ENCODE assay signal across 3 cellular contexts in the genomic region with DNA sequence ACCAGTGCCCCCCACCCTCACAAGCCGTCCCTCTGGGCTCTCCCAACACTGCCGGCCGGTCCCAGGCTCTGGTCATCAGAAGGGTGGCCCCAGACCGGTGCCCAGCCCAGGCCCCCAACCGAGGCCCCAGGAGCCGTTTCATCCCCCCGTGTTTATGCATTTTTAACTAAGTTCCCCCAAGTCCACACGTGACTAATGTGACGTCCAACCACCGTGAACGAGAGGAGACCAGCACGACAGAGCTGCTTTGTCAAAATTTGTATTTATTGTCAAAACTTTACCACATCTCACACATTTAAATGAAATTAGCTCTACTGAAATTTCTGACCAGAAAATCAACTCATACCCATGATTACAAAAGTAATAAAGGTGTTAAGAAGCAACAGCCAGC.
TF ChIP-seq lines count a peak whose summit lies in the region.

No MANE protein-coding gene starts in this region.

TF ChIP-seq in A549, 52 proteins besides CTCF, POLR2A, EP300 and RAD21:
- no peak for TF ChIP-seq USF2 (IDR thresholded peaks at IDR 0.05)
- TF ChIP-seq FOXS1 (CRISPR knock-in tag; IDR thresholded peaks at IDR 0.05): no peak
- no peak for TF ChIP-seq TFCP2L1 (CRISPR knock-in tag; IDR thresholded peaks at IDR 0.05)
- TF ChIP-seq HOXB13 (CRISPR knock-in tag; IDR thresholded peaks at IDR 0.05; ENCODE audit: low read depth): no peak
- TF ChIP-seq PHF8 (IDR thresholded peaks at IDR 0.05; ENCODE audit: borderline replicate concordance, low read depth): no peak
- TF ChIP-seq EHMT2 (IDR thresholded peaks at IDR 0.05; ENCODE audit: low read depth): no peak
- TF ChIP-seq, protein P1, sequence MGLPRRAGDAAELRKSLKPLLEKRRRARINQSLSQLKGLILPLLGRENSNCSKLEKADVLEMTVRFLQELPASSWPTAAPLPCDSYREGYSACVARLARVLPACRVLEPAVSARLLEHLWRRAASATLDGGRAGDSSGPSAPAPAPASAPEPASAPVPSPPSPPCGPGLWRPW (IDR thresholded peaks at IDR 0.05): no peak
- no peak for TF ChIP-seq ZNF302 (CRISPR knock-in tag; IDR thresholded peaks at IDR 0.05)
- TF ChIP-seq ZFP36 (IDR thresholded peaks at IDR 0.05; ENCODE audit: borderline replicate concordance, partially characterized antibody): no peak
- TF ChIP-seq RCOR1 (IDR thresholded peaks at IDR 0.05; ENCODE audit: low read depth, low read length): no peak
- no peak for TF ChIP-seq TP53 (CRISPR knock-in tag; IDR thresholded peaks at IDR 0.05)

TF ChIP-seq in HCT116, 20 proteins besides CTCF, POLR2A, EP300 and RAD21:
- TF ChIP-seq SP1 (IDR thresholded peaks at IDR 0.05; ENCODE audit: low read depth): no peak
- TF ChIP-seq ZNF274 (IDR thresholded peaks at IDR 0.05; ENCODE audit: low read depth, low read length): no peak
- TF ChIP-seq SIN3A (IDR thresholded peaks at IDR 0.05; ENCODE audit: low read depth): no peak
- TF ChIP-seq CEBPB (IDR thresholded peaks at IDR 0.05; ENCODE audit: low read depth): no peak
- no peak for TF ChIP-seq JUND (IDR thresholded peaks at IDR 0.05)
- TF ChIP-seq ELF1 (IDR thresholded peaks at IDR 0.05; ENCODE audit: borderline replicate concordance, low read depth): no peak
- TF ChIP-seq CBX3 (IDR thresholded peaks at IDR 0.05; ENCODE audit: low read depth): no peak
- no peak for TF ChIP-seq EZH2phosphoT487 (IDR thresholded peaks at IDR 0.05; ENCODE audit: borderline replicate concordance)
- TF ChIP-seq YY1 (IDR thresholded peaks at IDR 0.05; ENCODE audit: extremely low read depth, insufficient replicate concordance, low read depth, low read length): no peak
- TF ChIP-seq, protein P2, sequence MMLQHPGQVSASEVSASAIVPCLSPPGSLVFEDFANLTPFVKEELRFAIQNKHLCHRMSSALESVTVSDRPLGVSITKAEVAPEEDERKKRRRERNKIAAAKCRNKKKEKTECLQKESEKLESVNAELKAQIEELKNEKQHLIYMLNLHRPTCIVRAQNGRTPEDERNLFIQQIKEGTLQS (IDR thresholded peaks at IDR 0.05): no peak
- TF ChIP-seq, protein P3, sequence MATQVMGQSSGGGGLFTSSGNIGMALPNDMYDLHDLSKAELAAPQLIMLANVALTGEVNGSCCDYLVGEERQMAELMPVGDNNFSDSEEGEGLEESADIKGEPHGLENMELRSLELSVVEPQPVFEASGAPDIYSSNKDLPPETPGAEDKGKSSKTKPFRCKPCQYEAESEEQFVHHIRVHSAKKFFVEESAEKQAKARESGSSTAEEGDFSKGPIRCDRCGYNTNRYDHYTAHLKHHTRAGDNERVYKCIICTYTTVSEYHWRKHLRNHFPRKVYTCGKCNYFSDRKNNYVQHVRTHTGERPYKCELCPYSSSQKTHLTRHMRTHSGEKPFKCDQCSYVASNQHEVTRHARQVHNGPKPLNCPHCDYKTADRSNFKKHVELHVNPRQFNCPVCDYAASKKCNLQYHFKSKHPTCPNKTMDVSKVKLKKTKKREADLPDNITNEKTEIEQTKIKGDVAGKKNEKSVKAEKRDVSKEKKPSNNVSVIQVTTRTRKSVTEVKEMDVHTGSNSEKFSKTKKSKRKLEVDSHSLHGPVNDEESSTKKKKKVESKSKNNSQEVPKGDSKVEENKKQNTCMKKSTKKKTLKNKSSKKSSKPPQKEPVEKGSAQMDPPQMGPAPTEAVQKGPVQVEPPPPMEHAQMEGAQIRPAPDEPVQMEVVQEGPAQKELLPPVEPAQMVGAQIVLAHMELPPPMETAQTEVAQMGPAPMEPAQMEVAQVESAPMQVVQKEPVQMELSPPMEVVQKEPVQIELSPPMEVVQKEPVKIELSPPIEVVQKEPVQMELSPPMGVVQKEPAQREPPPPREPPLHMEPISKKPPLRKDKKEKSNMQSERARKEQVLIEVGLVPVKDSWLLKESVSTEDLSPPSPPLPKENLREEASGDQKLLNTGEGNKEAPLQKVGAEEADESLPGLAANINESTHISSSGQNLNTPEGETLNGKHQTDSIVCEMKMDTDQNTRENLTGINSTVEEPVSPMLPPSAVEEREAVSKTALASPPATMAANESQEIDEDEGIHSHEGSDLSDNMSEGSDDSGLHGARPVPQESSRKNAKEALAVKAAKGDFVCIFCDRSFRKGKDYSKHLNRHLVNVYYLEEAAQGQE (IDR thresholded peaks at IDR 0.05; ENCODE audit: low read depth): no peak
- TF ChIP-seq, protein P4, sequence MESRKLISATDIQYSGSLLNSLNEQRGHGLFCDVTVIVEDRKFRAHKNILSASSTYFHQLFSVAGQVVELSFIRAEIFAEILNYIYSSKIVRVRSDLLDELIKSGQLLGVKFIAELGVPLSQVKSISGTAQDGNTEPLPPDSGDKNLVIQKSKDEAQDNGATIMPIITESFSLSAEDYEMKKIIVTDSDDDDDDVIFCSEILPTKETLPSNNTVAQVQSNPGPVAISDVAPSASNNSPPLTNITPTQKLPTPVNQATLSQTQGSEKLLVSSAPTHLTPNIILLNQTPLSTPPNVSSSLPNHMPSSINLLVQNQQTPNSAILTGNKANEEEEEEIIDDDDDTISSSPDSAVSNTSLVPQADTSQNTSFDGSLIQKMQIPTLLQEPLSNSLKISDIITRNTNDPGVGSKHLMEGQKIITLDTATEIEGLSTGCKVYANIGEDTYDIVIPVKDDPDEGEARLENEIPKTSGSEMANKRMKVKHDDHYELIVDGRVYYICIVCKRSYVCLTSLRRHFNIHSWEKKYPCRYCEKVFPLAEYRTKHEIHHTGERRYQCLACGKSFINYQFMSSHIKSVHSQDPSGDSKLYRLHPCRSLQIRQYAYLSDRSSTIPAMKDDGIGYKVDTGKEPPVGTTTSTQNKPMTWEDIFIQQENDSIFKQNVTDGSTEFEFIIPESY (IDR thresholded peaks at IDR 0.05; ENCODE audit: extremely low read depth, insufficient replicate concordance, low read length): no peak
- TF ChIP-seq ZFX (IDR thresholded peaks at IDR 0.05): no peak
- TF ChIP-seq POLR2AphosphoS5 (IDR thresholded peaks at IDR 0.05; ENCODE audit: low read depth, low read length): no peak
- TF ChIP-seq FOSL1 (IDR thresholded peaks at IDR 0.05; ENCODE audit: low read depth): no peak

TF ChIP-seq in K562, 482 proteins besides CTCF, POLR2A, EP300 and RAD21:
- TF ChIP-seq, protein P5, sequence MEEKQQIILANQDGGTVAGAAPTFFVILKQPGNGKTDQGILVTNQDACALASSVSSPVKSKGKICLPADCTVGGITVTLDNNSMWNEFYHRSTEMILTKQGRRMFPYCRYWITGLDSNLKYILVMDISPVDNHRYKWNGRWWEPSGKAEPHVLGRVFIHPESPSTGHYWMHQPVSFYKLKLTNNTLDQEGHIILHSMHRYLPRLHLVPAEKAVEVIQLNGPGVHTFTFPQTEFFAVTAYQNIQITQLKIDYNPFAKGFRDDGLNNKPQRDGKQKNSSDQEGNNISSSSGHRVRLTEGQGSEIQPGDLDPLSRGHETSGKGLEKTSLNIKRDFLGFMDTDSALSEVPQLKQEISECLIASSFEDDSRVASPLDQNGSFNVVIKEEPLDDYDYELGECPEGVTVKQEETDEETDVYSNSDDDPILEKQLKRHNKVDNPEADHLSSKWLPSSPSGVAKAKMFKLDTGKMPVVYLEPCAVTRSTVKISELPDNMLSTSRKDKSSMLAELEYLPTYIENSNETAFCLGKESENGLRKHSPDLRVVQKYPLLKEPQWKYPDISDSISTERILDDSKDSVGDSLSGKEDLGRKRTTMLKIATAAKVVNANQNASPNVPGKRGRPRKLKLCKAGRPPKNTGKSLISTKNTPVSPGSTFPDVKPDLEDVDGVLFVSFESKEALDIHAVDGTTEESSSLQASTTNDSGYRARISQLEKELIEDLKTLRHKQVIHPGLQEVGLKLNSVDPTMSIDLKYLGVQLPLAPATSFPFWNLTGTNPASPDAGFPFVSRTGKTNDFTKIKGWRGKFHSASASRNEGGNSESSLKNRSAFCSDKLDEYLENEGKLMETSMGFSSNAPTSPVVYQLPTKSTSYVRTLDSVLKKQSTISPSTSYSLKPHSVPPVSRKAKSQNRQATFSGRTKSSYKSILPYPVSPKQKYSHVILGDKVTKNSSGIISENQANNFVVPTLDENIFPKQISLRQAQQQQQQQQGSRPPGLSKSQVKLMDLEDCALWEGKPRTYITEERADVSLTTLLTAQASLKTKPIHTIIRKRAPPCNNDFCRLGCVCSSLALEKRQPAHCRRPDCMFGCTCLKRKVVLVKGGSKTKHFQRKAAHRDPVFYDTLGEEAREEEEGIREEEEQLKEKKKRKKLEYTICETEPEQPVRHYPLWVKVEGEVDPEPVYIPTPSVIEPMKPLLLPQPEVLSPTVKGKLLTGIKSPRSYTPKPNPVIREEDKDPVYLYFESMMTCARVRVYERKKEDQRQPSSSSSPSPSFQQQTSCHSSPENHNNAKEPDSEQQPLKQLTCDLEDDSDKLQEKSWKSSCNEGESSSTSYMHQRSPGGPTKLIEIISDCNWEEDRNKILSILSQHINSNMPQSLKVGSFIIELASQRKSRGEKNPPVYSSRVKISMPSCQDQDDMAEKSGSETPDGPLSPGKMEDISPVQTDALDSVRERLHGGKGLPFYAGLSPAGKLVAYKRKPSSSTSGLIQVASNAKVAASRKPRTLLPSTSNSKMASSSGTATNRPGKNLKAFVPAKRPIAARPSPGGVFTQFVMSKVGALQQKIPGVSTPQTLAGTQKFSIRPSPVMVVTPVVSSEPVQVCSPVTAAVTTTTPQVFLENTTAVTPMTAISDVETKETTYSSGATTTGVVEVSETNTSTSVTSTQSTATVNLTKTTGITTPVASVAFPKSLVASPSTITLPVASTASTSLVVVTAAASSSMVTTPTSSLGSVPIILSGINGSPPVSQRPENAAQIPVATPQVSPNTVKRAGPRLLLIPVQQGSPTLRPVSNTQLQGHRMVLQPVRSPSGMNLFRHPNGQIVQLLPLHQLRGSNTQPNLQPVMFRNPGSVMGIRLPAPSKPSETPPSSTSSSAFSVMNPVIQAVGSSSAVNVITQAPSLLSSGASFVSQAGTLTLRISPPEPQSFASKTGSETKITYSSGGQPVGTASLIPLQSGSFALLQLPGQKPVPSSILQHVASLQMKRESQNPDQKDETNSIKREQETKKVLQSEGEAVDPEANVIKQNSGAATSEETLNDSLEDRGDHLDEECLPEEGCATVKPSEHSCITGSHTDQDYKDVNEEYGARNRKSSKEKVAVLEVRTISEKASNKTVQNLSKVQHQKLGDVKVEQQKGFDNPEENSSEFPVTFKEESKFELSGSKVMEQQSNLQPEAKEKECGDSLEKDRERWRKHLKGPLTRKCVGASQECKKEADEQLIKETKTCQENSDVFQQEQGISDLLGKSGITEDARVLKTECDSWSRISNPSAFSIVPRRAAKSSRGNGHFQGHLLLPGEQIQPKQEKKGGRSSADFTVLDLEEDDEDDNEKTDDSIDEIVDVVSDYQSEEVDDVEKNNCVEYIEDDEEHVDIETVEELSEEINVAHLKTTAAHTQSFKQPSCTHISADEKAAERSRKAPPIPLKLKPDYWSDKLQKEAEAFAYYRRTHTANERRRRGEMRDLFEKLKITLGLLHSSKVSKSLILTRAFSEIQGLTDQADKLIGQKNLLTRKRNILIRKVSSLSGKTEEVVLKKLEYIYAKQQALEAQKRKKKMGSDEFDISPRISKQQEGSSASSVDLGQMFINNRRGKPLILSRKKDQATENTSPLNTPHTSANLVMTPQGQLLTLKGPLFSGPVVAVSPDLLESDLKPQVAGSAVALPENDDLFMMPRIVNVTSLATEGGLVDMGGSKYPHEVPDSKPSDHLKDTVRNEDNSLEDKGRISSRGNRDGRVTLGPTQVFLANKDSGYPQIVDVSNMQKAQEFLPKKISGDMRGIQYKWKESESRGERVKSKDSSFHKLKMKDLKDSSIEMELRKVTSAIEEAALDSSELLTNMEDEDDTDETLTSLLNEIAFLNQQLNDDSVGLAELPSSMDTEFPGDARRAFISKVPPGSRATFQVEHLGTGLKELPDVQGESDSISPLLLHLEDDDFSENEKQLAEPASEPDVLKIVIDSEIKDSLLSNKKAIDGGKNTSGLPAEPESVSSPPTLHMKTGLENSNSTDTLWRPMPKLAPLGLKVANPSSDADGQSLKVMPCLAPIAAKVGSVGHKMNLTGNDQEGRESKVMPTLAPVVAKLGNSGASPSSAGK (IDR thresholded peaks at IDR 0.05): 0 out of 2 replicates have a peak, but pooled peaks have one; percentile 33
- TF ChIP-seq RBFOX2 (IDR thresholded peaks at IDR 0.05; ENCODE audit: low read depth, low read length): peak; percentile 19; the same call in 1 of the 2 replicates
- TF ChIP-seq USF1 (CRISPR knock-in tag; IDR thresholded peaks at IDR 0.05): peak; percentile 56
- no peak for TF ChIP-seq NR2C2 (CRISPR knock-in tag; IDR thresholded peaks at IDR 0.05)
- TF ChIP-seq NR2C2 (tag; IDR thresholded peaks at IDR 0.05): 0 out of 2 replicates have a peak, but pooled peaks have one; percentile 18
- TF ChIP-seq USF2 (CRISPR knock-in tag; IDR thresholded peaks at IDR 0.05): peak; percentile 67
- peak; percentile 30; the same call in 1 of the 2 replicates for TF ChIP-seq RAD51 (IDR thresholded peaks at IDR 0.05; ENCODE audit: borderline replicate concordance, low read depth)
- no peak for TF ChIP-seq NONO (IDR thresholded peaks at IDR 0.05; ENCODE audit: low read depth in 2 of 2, low read length in 1 of 2)
- 0 out of 4 replicates have a peak, but pooled peaks of 1 of the 2 experiments have one; percentile 15 for TF ChIP-seq ZNF639 (CRISPR knock-in tag; conservative IDR thresholded peaks at IDR 0.05 in 1 of 2, IDR thresholded peaks at IDR 0.05 in 1 of 2)
- TF ChIP-seq BHLHE40 (IDR thresholded peaks at IDR 0.05; ENCODE audit: low read length): 0 out of 2 replicates have a peak, but pooled peaks have one; percentile 8
- TF ChIP-seq ZFX (CRISPR knock-in tag; IDR thresholded peaks at IDR 0.05): peak; percentile 33
- no peak for TF ChIP-seq TAF1 (IDR thresholded peaks at IDR 0.05; ENCODE audit: control insufficient read depth, extremely low read depth, insufficient read depth, low read length, severe bottlenecking)
